12 cellular contexts compared by ENCODE assay signal in genomic region chr4:146098397-146098796, GRCh38.
A peak's percentile ranks its signal among the peaks of the same experiment; 100 is the strongest.
DNase-seq lines count a peak whose midpoint lies in the region; ATAC-seq and TF ChIP-seq lines count a peak whose summit lies in the region.
"Had no signal": no experiment of that assay in that cellular context is flagged by ENCODE, and none has a peak within 500 bp of the region (broad histone marks: within the 10 kb centered on the region; RNA-seq: fewer than 3 reads in every experiment).

No MANE protein-coding gene starts in this region.

- no peak overlapping the region for H3K27ac ChIP-seq in neural progenitor cell
- H3K27ac ChIP-seq in esophagus muscularis mucosa (replicated peaks in 1 of 4) = no peak overlapping the region
- H3K27ac ChIP-seq: spleen had no signal

- H3K79me2 ChIP-seq in neural progenitor cell (ENCODE audit: low read depth) = no peaks in the 10 kb centered on the region

- TF ChIP-seq POLR2A in esophagus muscularis mucosa (IDR thresholded peaks at IDR 0.05; ENCODE audit: low read depth) = no peak

- H3K27me3 Mint-ChIP-seq in stimulated activated naive B cell treated with anti-CD40 and anti-IgM and Interleukin-4, amounts not matched to agents 10 μg/mL and 1 μg/mL and 100 μg/mL, for 72 hours = peaks cover 8 to 10% of the 10 kb centered on the region in 2 donors
- H3K27me3 Mint-ChIP-seq in neural progenitor cell (ENCODE audit: insufficient read depth, low read depth) = peaks cover 4% of the 10 kb centered on the region

- TF ChIP-seq EP300 in esophagus muscularis mucosa (IDR thresholded peaks at IDR 0.05) = no peak

- H3K27me3 ChIP-seq in neural progenitor cell (no peaks in the 10 kb centered on the region), esophagus muscularis mucosa (no peaks in the 10 kb centered on the region)
- H3K27me3 ChIP-seq: spleen had no signal

- H3K9ac ChIP-seq in neural progenitor cell = no peak overlapping the region

- ATAC-seq in GM19023 (IDR thresholded peaks at IDR 0.05; ENCODE audit: unreplicated experiment) (peak; percentile 64), GM21786 (IDR thresholded peaks at IDR 0.05; ENCODE audit: unreplicated experiment) (peak; percentile 71), HG03159 (IDR thresholded peaks at IDR 0.05; ENCODE audit: unreplicated experiment) (peak; percentile 79)
- peak; percentile 99 for ATAC-seq in stimulated activated naive B cell treated with anti-CD40 and anti-IgM and Interleukin-4, amounts not matched to agents 10 μg/mL and 1 μg/mL and 100 μg/mL, for 72 hours (replicated peaks)

- intact Hi-C loops in esophagus muscularis mucosa (cut with DNase I) = no loop called here

- H3K36me3 ChIP-seq in neural progenitor cell = no peaks in the 10 kb centered on the region
- no peaks in the 10 kb centered on the region for H3K36me3 ChIP-seq in esophagus muscularis mucosa
- H3K36me3 ChIP-seq: spleen had no signal

- 100% methylated on average over 1 of the region's 1 CpG for WGBS in esophagus muscularis mucosa

- H3K9me3 Mint-ChIP-seq in stimulated activated naive B cell treated with anti-CD40 and anti-IgM and Interleukin-4, amounts not matched to agents 10 μg/mL and 1 μg/mL and 100 μg/mL, for 72 hours = peaks cover 0 to 4% of the 10 kb centered on the region in 2 donors
- no peaks in the 10 kb centered on the region for H3K9me3 Mint-ChIP-seq in neural progenitor cell

- H4K20me1 ChIP-seq in neural progenitor cell (ENCODE audit: low read depth) = no peaks in the 10 kb centered on the region

- peak; percentile 10 for DNase-seq in stimulated activated naive B cell treated with anti-CD40 and anti-IgM and Interleukin-4, amounts not matched to agents 10 μg/mL and 1 μg/mL and 100 μg/mL, for 72 hours
- DNase-seq in neural progenitor cell (ENCODE audit: low spot score) (no peak), DMS53 (lab: John Stamatoyannopoulos, UW) (no peak), esophagus muscularis mucosa (ENCODE audit: extremely low spot score) (no peak)
- DNase-seq: activated CD4-positive, alpha-beta T cell treated with anti-CD3 and anti-CD28 coated beads, Interleukin-2, amount 10 ng/mL, durations not matched to agents 24 days and 14 days; Calu3; NCI-H774; spleen had no signal

- H3K4me1 ChIP-seq in neural progenitor cell = no peaks in the 10 kb centered on the region
- no peaks in the 10 kb centered on the region for H3K4me1 ChIP-seq in esophagus muscularis mucosa

- peaks cover 15 to 19% of the 10 kb centered on the region in 2 donors for H3K4me1 Mint-ChIP-seq in stimulated activated naive B cell treated with anti-CD40 and anti-IgM and Interleukin-4, amounts not matched to agents 10 μg/mL and 1 μg/mL and 100 μg/mL, for 72 hours
- H3K4me1 Mint-ChIP-seq in neural progenitor cell = no peaks in the 10 kb centered on the region
- H3K4me1 Mint-ChIP-seq: activated CD4-positive, alpha-beta T cell treated with anti-CD3 and anti-CD28 coated beads, Interleukin-2, amount 10 ng/mL, durations not matched to agents 24 days and 14 days; neural crest cell had no signal

- H2AFZ ChIP-seq in neural progenitor cell (replicated peaks) = no peak overlapping the region

- TF ChIP-seq CTCF in neural progenitor cell (IDR thresholded peaks at IDR 0.05) (no peak), esophagus muscularis mucosa (IDR thresholded peaks at IDR 0.05) (no peak)

- no peak overlapping the region for H3K4me3 ChIP-seq in neural progenitor cell
- no peak overlapping the region for H3K4me3 ChIP-seq in esophagus muscularis mucosa
- H3K4me3 ChIP-seq: spleen had no signal

- no peak overlapping the region for H3K4me2 ChIP-seq in neural progenitor cell

- H3K9me3 ChIP-seq in neural progenitor cell (ENCODE audit: low read depth) = no peaks in the 10 kb centered on the region
- H3K9me3 ChIP-seq in esophagus muscularis mucosa = no peaks in the 10 kb centered on the region

- no peak overlapping the region for H3K27ac Mint-ChIP-seq in stimulated activated naive B cell treated with anti-CD40 and anti-IgM and Interleukin-4, amounts not matched to agents 10 μg/mL and 1 μg/mL and 100 μg/mL, for 72 hours
- no peak overlapping the region for H3K27ac Mint-ChIP-seq in neural progenitor cell
- H3K27ac Mint-ChIP-seq: activated CD4-positive, alpha-beta T cell treated with anti-CD3 and anti-CD28 coated beads, Interleukin-2, amount 10 ng/mL, durations not matched to agents 24 days and 14 days had no signal

- no peaks in the 10 kb centered on the region for H3F3A ChIP-seq in neural progenitor cell (ENCODE audit: low read depth)

- no peak overlapping the region for H3K4me3 Mint-ChIP-seq in stimulated activated naive B cell treated with anti-CD40 and anti-IgM and Interleukin-4, amounts not matched to agents 10 μg/mL and 1 μg/mL and 100 μg/mL, for 72 hours
- H3K4me3 Mint-ChIP-seq in neural progenitor cell = no peak overlapping the region
- H3K4me3 Mint-ChIP-seq: activated CD4-positive, alpha-beta T cell treated with anti-CD3 and anti-CD28 coated beads, Interleukin-2, amount 10 ng/mL, durations not matched to agents 24 days and 14 days; neural crest cell had no signal

- no peaks in the 10 kb centered on the region for H3K36me3 Mint-ChIP-seq in stimulated activated naive B cell treated with anti-CD40 and anti-IgM and Interleukin-4, amounts not matched to agents 10 μg/mL and 1 μg/mL and 100 μg/mL, for 72 hours
- H3K36me3 Mint-ChIP-seq in neural progenitor cell = no peaks in the 10 kb centered on the region
